In the genomic region with DNA sequence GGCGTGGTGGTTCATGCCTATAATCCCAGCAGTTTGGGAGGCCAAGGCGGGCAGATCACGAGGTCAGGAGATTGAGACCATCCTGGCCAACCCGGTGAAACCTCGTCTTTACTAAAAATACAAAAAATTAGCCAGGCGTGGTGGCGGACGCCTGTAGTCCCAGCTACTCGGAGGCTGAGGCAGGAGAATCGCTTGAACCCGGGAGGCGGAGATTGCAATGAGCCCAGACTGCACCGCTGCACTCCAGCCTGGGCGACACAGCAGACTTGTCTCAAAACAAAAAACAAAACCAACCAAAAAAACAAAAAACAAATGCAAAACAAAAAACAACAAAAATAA, we compare ENCODE assay signal across 1 cellular context.
TF ChIP-seq lines count a peak whose summit lies in the region.

No MANE protein-coding gene starts in this region.

TF ChIP-seq in H1, 55 proteins besides CTCF, POLR2A, EP300 and RAD21:
- 0 out of 2 replicates have a peak, but pooled peaks have one; percentile 66 for TF ChIP-seq CHD1 (IDR thresholded peaks at IDR 0.05; ENCODE audit: low read depth, low read length)
